1 cellular context compared by ENCODE assay signal in the genomic region with DNA sequence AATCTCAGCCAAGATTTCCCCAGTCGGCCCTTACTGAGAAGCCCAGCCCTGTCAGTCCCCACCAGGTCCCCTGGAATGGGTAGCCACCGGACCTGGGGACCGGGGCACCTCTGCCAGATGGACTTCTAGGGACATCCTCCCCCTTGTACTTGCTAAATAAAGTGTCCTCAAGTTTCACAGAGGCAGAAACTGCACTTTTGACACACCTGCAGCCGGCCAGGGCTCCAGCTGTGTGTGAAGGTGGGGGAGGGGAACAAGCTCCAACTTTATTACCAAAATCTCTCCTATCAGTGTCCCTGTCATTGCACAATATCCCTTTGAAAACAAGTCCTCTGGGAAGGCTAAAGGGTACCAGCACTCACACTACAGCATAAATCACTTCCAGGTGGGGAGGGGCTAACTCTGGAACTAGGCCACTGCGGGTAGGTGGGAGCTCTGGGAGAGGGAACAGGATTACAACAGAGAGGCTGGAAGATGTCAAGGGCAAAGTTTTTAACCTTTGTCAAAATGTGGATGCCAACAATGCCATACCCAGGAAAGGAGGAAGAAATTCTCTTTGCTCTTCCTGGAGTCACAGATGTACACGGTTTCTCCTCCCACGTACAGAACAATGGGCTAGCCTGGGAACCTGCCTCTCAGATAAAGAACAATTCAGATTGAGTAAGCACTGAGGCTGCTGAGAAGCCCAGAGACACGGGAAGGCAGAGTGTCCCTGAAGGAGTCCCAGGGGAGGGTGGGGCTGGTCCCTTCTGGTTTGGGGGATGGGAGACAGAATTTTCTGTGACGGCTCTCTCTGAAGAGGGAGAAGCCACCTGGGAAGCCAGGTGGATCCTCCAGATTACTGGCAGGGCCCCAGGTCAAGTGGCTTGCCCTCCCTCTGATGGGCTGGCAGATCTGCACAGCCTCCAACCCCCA.
TF ChIP-seq lines count a peak whose summit lies in the region.

No MANE protein-coding gene starts in this region.

TF ChIP-seq in HepG2, 621 proteins besides CTCF, POLR2A, EP300 and RAD21 (continued from another document and continues in another):
- TF ChIP-seq, protein P1, sequence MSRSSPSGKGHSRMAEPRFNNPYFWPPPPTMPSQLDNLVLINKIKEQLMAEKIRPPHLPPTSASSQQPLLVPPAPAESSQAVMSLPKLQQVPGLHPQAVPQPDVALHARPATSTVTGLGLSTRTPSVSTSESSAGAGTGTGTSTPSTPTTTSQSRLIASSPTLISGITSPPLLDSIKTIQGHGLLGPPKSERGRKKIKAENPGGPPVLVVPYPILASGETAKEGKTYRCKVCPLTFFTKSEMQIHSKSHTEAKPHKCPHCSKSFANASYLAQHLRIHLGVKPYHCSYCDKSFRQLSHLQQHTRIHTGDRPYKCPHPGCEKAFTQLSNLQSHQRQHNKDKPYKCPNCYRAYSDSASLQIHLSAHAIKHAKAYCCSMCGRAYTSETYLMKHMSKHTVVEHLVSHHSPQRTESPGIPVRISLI (CRISPR knock-in tag; IDR thresholded peaks at IDR 0.05; ENCODE audit: borderline replicate concordance) = peak; percentile 10; the same call in 1 of the 2 replicates
- TF ChIP-seq GABPA (IDR thresholded peaks at IDR 0.05; ENCODE audit: low read depth, low read length) = no peak
- TF ChIP-seq GABPA (CRISPR knock-in tag; IDR thresholded peaks at IDR 0.05; ENCODE audit: low read depth) = peak; percentile 44
- TF ChIP-seq, protein P2, sequence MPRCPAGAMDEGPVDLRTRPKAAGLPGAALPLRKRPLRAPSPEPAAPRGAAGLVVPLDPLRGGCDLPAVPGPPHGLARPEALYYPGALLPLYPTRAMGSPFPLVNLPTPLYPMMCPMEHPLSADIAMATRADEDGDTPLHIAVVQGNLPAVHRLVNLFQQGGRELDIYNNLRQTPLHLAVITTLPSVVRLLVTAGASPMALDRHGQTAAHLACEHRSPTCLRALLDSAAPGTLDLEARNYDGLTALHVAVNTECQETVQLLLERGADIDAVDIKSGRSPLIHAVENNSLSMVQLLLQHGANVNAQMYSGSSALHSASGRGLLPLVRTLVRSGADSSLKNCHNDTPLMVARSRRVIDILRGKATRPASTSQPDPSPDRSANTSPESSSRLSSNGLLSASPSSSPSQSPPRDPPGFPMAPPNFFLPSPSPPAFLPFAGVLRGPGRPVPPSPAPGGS (CRISPR knock-in tag; IDR thresholded peaks at IDR 0.05) = no peak; the same call in 1 of the 2 replicates
- TF ChIP-seq ZFP82 (CRISPR knock-in tag; IDR thresholded peaks at IDR 0.05; ENCODE audit: borderline replicate concordance) = no peak; the same call in 1 of the 2 replicates
- no peak; the same call in 1 of the 2 replicates for TF ChIP-seq NFYC (CRISPR knock-in tag; IDR thresholded peaks at IDR 0.05)
- TF ChIP-seq ZNF263 (CRISPR knock-in tag; IDR thresholded peaks at IDR 0.05) = peak; percentile 59
- TF ChIP-seq HHEX (CRISPR knock-in tag; IDR thresholded peaks at IDR 0.05) = no peak
- TF ChIP-seq PPARG (CRISPR knock-in tag; conservative IDR thresholded peaks at IDR 0.05) = peak; percentile 92
- no peak for TF ChIP-seq CHCHD3 (CRISPR knock-in tag; IDR thresholded peaks at IDR 0.05)
- TF ChIP-seq KLF6 (CRISPR knock-in tag; IDR thresholded peaks at IDR 0.05) = no peak
- TF ChIP-seq, protein P3, sequence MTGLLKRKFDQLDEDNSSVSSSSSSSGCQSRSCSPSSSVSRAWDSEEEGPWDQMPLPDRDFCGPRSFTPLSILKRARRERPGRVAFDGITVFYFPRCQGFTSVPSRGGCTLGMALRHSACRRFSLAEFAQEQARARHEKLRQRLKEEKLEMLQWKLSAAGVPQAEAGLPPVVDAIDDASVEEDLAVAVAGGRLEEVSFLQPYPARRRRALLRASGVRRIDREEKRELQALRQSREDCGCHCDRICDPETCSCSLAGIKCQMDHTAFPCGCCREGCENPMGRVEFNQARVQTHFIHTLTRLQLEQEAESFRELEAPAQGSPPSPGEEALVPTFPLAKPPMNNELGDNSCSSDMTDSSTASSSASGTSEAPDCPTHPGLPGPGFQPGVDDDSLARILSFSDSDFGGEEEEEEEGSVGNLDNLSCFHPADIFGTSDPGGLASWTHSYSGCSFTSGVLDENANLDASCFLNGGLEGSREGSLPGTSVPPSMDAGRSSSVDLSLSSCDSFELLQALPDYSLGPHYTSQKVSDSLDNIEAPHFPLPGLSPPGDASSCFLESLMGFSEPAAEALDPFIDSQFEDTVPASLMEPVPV (CRISPR knock-in tag; IDR thresholded peaks at IDR 0.05) = no peak
- TF ChIP-seq CBX2 (IDR thresholded peaks at IDR 0.05; ENCODE audit: low read depth, low read length) = no peak
- no peak for TF ChIP-seq CBX2 (CRISPR knock-in tag; IDR thresholded peaks at IDR 0.05; ENCODE audit: low read depth)
- no peak for TF ChIP-seq HNRNPLL (IDR thresholded peaks at IDR 0.05; ENCODE audit: low read depth, low read length, poor library complexity, severe bottlenecking)
- TF ChIP-seq PRMT3 (CRISPR knock-in tag; IDR thresholded peaks at IDR 0.05; ENCODE audit: borderline replicate concordance, low read depth) = no peak
- TF ChIP-seq CCAR2 (optimal IDR thresholded peaks at IDR 0.05; ENCODE audit: low read depth, low read length) = no peak
- TF ChIP-seq ZNF572 (CRISPR knock-in tag; IDR thresholded peaks at IDR 0.05) = no peak
- TF ChIP-seq HIVEP1 (CRISPR knock-in tag; IDR thresholded peaks at IDR 0.05) = peak; percentile 86
- TF ChIP-seq, protein P4, sequence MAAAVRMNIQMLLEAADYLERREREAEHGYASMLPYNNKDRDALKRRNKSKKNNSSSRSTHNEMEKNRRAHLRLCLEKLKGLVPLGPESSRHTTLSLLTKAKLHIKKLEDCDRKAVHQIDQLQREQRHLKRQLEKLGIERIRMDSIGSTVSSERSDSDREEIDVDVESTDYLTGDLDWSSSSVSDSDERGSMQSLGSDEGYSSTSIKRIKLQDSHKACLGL (CRISPR knock-in tag; IDR thresholded peaks at IDR 0.05) = no peak
- TF ChIP-seq, protein P5, sequence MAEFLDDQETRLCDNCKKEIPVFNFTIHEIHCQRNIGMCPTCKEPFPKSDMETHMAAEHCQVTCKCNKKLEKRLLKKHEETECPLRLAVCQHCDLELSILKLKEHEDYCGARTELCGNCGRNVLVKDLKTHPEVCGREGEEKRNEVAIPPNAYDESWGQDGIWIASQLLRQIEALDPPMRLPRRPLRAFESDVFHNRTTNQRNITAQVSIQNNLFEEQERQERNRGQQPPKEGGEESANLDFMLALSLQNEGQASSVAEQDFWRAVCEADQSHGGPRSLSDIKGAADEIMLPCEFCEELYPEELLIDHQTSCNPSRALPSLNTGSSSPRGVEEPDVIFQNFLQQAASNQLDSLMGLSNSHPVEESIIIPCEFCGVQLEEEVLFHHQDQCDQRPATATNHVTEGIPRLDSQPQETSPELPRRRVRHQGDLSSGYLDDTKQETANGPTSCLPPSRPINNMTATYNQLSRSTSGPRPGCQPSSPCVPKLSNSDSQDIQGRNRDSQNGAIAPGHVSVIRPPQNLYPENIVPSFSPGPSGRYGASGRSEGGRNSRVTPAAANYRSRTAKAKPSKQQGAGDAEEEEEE (CRISPR knock-in tag; IDR thresholded peaks at IDR 0.05; ENCODE audit: borderline replicate concordance) = peak; percentile 81; the same call in 1 of the 2 replicates
- no peak for TF ChIP-seq ZNF782 (CRISPR knock-in tag; IDR thresholded peaks at IDR 0.05; ENCODE audit: borderline replicate concordance)
- TF ChIP-seq GFI1 (CRISPR knock-in tag; IDR thresholded peaks at IDR 0.05; ENCODE audit: borderline replicate concordance) = peak; percentile 96
- TF ChIP-seq TARDBP (CRISPR knock-in tag; IDR thresholded peaks at IDR 0.05) = peak; percentile 84
- TF ChIP-seq, protein P6, sequence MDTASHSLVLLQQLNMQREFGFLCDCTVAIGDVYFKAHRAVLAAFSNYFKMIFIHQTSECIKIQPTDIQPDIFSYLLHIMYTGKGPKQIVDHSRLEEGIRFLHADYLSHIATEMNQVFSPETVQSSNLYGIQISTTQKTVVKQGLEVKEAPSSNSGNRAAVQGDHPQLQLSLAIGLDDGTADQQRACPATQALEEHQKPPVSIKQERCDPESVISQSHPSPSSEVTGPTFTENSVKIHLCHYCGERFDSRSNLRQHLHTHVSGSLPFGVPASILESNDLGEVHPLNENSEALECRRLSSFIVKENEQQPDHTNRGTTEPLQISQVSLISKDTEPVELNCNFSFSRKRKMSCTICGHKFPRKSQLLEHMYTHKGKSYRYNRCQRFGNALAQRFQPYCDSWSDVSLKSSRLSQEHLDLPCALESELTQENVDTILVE (CRISPR knock-in tag; IDR thresholded peaks at IDR 0.05) = no peak
- no peak for TF ChIP-seq HNRNPUL1 (IDR thresholded peaks at IDR 0.05; ENCODE audit: low read depth, low read length)
- TF ChIP-seq KDM5B (CRISPR knock-in tag; IDR thresholded peaks at IDR 0.05; ENCODE audit: borderline replicate concordance) = no peak
- TF ChIP-seq, protein P7, sequence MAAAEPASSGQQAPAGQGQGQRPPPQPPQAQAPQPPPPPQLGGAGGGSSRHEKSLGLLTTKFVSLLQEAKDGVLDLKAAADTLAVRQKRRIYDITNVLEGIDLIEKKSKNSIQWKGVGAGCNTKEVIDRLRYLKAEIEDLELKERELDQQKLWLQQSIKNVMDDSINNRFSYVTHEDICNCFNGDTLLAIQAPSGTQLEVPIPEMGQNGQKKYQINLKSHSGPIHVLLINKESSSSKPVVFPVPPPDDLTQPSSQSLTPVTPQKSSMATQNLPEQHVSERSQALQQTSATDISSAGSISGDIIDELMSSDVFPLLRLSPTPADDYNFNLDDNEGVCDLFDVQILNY (CRISPR knock-in tag; conservative IDR thresholded peaks at IDR 0.05) = no peak
- TF ChIP-seq JUNB (CRISPR knock-in tag; IDR thresholded peaks at IDR 0.05; ENCODE audit: borderline replicate concordance) = no peak
- TF ChIP-seq, protein P8, sequence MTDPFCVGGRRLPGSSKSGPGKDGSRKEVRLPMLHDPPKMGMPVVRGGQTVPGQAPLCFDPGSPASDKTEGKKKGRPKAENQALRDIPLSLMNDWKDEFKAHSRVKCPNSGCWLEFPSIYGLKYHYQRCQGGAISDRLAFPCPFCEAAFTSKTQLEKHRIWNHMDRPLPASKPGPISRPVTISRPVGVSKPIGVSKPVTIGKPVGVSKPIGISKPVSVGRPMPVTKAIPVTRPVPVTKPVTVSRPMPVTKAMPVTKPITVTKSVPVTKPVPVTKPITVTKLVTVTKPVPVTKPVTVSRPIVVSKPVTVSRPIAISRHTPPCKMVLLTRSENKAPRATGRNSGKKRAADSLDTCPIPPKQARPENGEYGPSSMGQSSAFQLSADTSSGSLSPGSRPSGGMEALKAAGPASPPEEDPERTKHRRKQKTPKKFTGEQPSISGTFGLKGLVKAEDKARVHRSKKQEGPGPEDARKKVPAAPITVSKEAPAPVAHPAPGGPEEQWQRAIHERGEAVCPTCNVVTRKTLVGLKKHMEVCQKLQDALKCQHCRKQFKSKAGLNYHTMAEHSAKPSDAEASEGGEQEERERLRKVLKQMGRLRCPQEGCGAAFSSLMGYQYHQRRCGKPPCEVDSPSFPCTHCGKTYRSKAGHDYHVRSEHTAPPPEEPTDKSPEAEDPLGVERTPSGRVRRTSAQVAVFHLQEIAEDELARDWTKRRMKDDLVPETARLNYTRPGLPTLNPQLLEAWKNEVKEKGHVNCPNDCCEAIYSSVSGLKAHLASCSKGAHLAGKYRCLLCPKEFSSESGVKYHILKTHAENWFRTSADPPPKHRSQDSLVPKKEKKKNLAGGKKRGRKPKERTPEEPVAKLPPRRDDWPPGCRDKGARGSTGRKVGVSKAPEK (CRISPR knock-in tag; IDR thresholded peaks at IDR 0.05; ENCODE audit: borderline replicate concordance) = 0 out of 2 replicates have a peak, but pooled peaks have one; percentile 31
- TF ChIP-seq PCBP2 (optimal IDR thresholded peaks at IDR 0.05; ENCODE audit: low read depth, low read length, poor library complexity, severe bottlenecking) = no peak
- TF ChIP-seq, protein P9, sequence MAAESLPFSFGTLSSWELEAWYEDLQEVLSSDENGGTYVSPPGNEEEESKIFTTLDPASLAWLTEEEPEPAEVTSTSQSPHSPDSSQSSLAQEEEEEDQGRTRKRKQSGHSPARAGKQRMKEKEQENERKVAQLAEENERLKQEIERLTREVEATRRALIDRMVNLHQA (CRISPR knock-in tag; IDR thresholded peaks at IDR 0.05) = no peak
- TF ChIP-seq KAT7 (CRISPR knock-in tag; IDR thresholded peaks at IDR 0.05; ENCODE audit: borderline replicate concordance) = no peak
- TF ChIP-seq HOXA5 (CRISPR knock-in tag; IDR thresholded peaks at IDR 0.05) = peak; percentile 64; the same call in 1 of the 2 replicates
- TF ChIP-seq, protein P10, sequence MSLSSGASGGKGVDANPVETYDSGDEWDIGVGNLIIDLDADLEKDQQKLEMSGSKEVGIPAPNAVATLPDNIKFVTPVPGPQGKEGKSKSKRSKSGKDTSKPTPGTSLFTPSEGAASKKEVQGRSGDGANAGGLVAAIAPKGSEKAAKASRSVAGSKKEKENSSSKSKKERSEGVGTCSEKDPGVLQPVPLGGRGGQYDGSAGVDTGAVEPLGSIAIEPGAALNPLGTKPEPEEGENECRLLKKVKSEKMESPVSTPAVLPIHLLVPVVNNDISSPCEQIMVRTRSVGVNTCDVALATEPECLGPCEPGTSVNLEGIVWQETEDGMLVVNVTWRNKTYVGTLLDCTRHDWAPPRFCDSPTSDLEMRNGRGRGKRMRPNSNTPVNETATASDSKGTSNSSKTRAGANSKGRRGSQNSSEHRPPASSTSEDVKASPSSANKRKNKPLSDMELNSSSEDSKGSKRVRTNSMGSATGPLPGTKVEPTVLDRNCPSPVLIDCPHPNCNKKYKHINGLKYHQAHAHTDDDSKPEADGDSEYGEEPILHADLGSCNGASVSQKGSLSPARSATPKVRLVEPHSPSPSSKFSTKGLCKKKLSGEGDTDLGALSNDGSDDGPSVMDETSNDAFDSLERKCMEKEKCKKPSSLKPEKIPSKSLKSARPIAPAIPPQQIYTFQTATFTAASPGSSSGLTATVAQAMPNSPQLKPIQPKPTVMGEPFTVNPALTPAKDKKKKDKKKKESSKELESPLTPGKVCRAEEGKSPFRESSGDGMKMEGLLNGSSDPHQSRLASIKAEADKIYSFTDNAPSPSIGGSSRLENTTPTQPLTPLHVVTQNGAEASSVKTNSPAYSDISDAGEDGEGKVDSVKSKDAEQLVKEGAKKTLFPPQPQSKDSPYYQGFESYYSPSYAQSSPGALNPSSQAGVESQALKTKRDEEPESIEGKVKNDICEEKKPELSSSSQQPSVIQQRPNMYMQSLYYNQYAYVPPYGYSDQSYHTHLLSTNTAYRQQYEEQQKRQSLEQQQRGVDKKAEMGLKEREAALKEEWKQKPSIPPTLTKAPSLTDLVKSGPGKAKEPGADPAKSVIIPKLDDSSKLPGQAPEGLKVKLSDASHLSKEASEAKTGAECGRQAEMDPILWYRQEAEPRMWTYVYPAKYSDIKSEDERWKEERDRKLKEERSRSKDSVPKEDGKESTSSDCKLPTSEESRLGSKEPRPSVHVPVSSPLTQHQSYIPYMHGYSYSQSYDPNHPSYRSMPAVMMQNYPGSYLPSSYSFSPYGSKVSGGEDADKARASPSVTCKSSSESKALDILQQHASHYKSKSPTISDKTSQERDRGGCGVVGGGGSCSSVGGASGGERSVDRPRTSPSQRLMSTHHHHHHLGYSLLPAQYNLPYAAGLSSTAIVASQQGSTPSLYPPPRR (CRISPR knock-in tag; IDR thresholded peaks at IDR 0.05; ENCODE audit: borderline replicate concordance) = peak; percentile 87
- TF ChIP-seq SNAI1 (CRISPR knock-in tag; IDR thresholded peaks at IDR 0.05; ENCODE audit: borderline replicate concordance) = no peak
- peak; percentile 58 for TF ChIP-seq KDM6A (CRISPR knock-in tag; IDR thresholded peaks at IDR 0.05; ENCODE audit: low read depth)
- TF ChIP-seq ZEB1 (IDR thresholded peaks at IDR 0.05; ENCODE audit: insufficient replicate concordance, low read depth) = peak; percentile 87
